ENCODE assay signal across 1 cellular context in the genomic region with DNA sequence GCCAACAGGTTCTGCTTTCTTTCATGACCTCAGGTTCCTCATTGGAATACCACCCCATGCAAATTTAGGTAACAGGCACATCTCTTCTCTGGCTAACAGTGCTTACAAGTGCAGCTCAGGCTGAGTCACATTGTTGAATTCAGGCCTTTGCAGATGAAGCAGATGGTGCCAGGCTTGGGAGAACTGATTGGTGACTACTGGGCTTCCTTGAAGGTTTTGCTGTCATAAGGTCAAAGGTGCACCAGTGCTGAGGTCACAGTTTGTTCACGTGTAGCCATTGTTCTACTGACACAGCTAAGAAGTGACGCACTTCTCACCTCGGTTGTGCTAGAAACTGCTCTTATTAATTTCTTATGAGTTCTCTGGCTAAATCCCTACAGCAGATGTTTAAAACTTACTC.
A peak's percentile ranks its signal among the peaks of the same experiment; 100 is the strongest.
TF ChIP-seq lines count a peak whose summit lies in the region.

No MANE protein-coding gene starts in this region.

TF ChIP-seq in IMR-90, 13 proteins besides CTCF, POLR2A, EP300 and RAD21:
- TF ChIP-seq MAZ (IDR thresholded peaks at IDR 0.05; ENCODE audit: borderline replicate concordance, low read depth, low read length) (no peak), BHLHE40 (IDR thresholded peaks at IDR 0.05; ENCODE audit: low read depth, low read length) (0 out of 2 replicates have a peak, but pooled peaks have one; percentile 33)
